In the genomic region with DNA sequence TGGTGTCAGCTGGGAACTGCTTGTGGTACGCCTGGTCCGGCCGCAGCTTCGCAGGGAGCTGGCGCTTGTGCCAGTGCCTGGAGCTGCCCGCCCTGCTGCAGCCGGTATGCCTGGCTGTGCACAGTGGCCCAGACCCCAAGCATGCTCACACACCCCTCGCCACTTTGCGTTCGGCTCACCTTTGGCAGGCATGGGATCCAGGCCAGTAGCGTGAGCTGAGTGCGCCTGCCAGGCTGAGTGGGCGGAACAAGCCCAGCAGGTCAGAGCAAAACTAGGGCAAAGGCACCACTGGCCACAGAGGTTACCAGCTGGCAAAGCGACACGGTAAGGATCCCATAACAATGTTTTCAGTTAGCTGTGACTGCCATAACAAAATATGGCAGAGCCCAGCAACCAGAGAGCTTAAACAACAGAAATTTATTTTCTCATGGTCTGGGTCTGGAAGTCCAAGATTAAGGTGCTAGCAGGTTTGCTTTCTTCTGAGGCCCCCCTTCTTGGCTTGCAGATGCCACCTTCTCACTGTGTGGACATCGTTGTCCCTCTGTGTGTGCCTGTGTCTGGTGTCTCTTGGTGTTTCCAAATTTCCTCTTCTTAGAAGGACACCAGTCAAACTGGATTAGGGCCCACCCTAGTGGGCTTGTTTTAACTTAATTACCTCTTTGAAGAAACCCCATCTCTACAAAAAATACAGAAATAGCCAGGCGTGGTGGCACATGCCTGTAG, we compare ENCODE assay signal across 19 cellular contexts.
"Had no signal": no experiment of that assay in that cellular context is flagged by ENCODE, and none has a peak within 500 bp of the region (broad histone marks: within the 10 kb centered on the region; RNA-seq: fewer than 3 reads in every experiment).

No MANE protein-coding gene starts in this region.

- H3K4me2 ChIP-seq: SK-N-SH had no signal

- H3K9ac ChIP-seq: SK-N-SH had no signal

- DNase-seq: KBM-7, MV-4-11, NCI-H1048, NCI-H1105, NCI-H1417, NCI-H146, NCI-H1694 treated with DMSO at 0.1 percent for 48 hours, NCI-H1930, NCI-H2081, NCI-H2107, NCI-H2227 treated with DMSO at 0.1 percent for 48 hours, NCI-H524, NCI-H69, NCI-H774, SHP77, SK-N-SH had no signal

- H3K27ac ChIP-seq: HL-60, RWPE1 had no signal

- H3K9me3 ChIP-seq: SK-N-SH had no signal

- FAIRE-seq: HTR-8/SVneo had no signal
